Comparison of ENCODE assay signal across 8 cellular contexts in the genomic region with DNA sequence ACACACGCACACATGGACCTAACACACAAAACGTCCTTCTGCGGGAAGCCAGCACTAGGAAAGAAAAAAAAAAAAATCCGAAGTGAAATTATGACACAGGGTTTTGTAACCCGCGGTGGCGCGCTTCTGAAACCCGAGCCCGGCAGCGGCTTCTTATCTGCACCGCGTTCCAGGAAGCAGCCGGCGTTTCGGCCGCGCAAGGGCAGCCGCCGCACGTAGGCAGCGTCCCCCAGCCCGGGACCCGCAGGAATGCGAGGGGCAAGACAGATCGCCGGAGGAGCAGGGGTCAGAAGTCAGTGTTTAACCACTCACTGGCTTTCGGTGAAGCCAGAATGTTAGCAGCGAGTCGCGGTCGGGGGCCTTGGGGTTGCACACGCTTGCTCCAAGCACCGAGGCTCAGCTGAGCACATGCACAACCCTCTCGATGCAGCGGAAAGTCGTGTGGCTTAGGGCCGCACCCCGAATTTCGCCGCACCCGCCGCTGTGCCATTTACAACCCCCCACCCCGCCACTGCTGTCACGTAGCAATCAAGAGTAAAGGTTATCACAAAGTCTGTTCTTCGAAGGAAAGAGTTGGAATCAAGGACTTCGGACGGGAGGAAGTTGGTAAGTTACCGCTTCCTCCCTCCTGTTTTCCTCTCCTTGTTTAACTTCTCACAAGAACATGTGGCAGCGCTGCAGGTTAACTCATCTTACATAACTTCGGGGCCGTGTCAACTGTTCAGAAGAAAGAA.
DNase-seq lines count a peak whose midpoint lies in the region; FAIRE-seq and TF ChIP-seq lines count a peak whose summit lies in the region.

No MANE protein-coding gene starts in this region.

- peaks cover 4% of the 10 kb centered on the region for H3K27me3 ChIP-seq in keratinocyte (ENCODE audit: control insufficient read depth, extremely low read depth, insufficient read depth, low read length)

- H3K27ac ChIP-seq in caudate nucleus (ENCODE audit: low read depth, low read length) (peak overlapping the region; percentile 87), keratinocyte (ENCODE audit: control insufficient read depth, insufficient read depth, low read length) (peak overlapping the region; percentile 76)

- no peaks in the 10 kb centered on the region for H4K20me1 ChIP-seq in keratinocyte (ENCODE audit: control insufficient read depth, extremely low read depth, insufficient read depth, low read length)

- H3K9ac ChIP-seq in keratinocyte (ENCODE audit: control insufficient read depth, extremely low read depth, insufficient read depth, low read length), result peak overlapping the region; percentile 92

- no peak for TF ChIP-seq CTCF in keratinocyte (optimal IDR thresholded peaks at IDR 0.05 in 1 of 3, IDR thresholded peaks at IDR 0.05 in 1 of 3, conservative IDR thresholded peaks at IDR 0.05 in 1 of 3; ENCODE audit: extremely low read depth in 1 of 3, insufficient read depth in 2 of 3, low read length in 3 of 3)

- H3K4me3 ChIP-seq in keratinocyte (ENCODE audit: control insufficient read depth in 2 of 3, extremely low read depth in 1 of 3, insufficient read depth in 2 of 3, low read depth in 1 of 3, low read length in 3 of 3), result peak overlapping the region; percentile 18 to 62 (median 54)

- no peaks in the 10 kb centered on the region for H3K9me1 ChIP-seq in keratinocyte (ENCODE audit: control insufficient read depth, extremely low read depth, insufficient read depth, low read length)

- H3K4me1 ChIP-seq in keratinocyte (ENCODE audit: control insufficient read depth, extremely low read depth, insufficient read depth, low read length), result peaks cover 32% of the 10 kb centered on the region

- H3K79me2 ChIP-seq in keratinocyte (ENCODE audit: control insufficient read depth, insufficient read depth, low read length), result no peaks in the 10 kb centered on the region

- H3K9me3 ChIP-seq in keratinocyte (ENCODE audit: control insufficient read depth, low read depth, low read length), result no peaks in the 10 kb centered on the region

- peak overlapping the region; percentile 94 for H3K4me2 ChIP-seq in keratinocyte (ENCODE audit: control insufficient read depth, extremely low read depth, insufficient read depth, low read depth, low read length)

- FAIRE-seq in keratinocyte (lab: Jason Lieb, UNC), result no peak

- dilution Hi-C loops in keratinocyte (cut with MboI; ENCODE audit: extremely low pct_ligation_motif_present, low sequenced_read_pairs), result no loop called here

- DNase-seq in GM03348 (ENCODE audit: low spot score), result peak; percentile 78
- peak; percentile 86 for DNase-seq in HCEC 1CT
- DNase-seq in NCI-H1092 (lab: John Stamatoyannopoulos, UW), result peak; percentile 43
- DNase-seq in activated CD4-positive, CD25-positive, alpha-beta regulatory T cell treated with anti-CD3 and anti-CD28 coated beads, Interleukin-2, amount 50 U/mL, for 16 hours (ENCODE audit: low read depth, low spot score), result peak; percentile 38
- DNase-seq in caudate nucleus (lab: John Stamatoyannopoulos, UW), result peak in 35 of 61 donors; percentile 14 to 68 (median 39)
- no peak for DNase-seq in keratinocyte (ENCODE audit: low read depth, low spot score)
- peak; percentile 80 for DNase-seq in stimulated activated CD4-positive, alpha-beta T cell treated with anti-CD3 and anti-CD28 coated beads, Interleukin-12 subunit alpha, Interleukin-12 subunit beta, amount 100 ng/mL, for 4 hours
- DNase-seq in middle frontal gyrus (ENCODE audit: extremely low spot score, low spot score), result no peak

- H3K36me3 ChIP-seq in keratinocyte (ENCODE audit: control insufficient read depth in 2 of 2, extremely low read depth in 1 of 2, insufficient read depth in 2 of 2, low read length in 2 of 2), result no peaks in the 10 kb centered on the region

- peak overlapping the region; percentile 92 for H2AFZ ChIP-seq in keratinocyte (ENCODE audit: control insufficient read depth, low read length)

Comparison
In these comparisons a context has a peak if more than half of its experiments do, and no peak if none do; other contexts are left out.
1. DNase-seq: peak in GM03348 (single experiment), HCEC 1CT (single experiment), NCI-H1092 (single experiment), activated CD4-positive, CD25-positive, alpha-beta regulatory T cell treated with anti-CD3 and anti-CD28 coated beads, Interleukin-2, amount 50 U/mL, for 16 hours (single experiment), caudate nucleus (35 of 61) and stimulated activated CD4-positive, alpha-beta T cell treated with anti-CD3 and anti-CD28 coated beads, Interleukin-12 subunit alpha, Interleukin-12 subunit beta, amount 100 ng/mL, for 4 hours (single experiment); none in keratinocyte (single experiment) and middle frontal gyrus (single experiment).